Comparison of ENCODE assay signal across 8 cellular contexts in the genomic region with DNA sequence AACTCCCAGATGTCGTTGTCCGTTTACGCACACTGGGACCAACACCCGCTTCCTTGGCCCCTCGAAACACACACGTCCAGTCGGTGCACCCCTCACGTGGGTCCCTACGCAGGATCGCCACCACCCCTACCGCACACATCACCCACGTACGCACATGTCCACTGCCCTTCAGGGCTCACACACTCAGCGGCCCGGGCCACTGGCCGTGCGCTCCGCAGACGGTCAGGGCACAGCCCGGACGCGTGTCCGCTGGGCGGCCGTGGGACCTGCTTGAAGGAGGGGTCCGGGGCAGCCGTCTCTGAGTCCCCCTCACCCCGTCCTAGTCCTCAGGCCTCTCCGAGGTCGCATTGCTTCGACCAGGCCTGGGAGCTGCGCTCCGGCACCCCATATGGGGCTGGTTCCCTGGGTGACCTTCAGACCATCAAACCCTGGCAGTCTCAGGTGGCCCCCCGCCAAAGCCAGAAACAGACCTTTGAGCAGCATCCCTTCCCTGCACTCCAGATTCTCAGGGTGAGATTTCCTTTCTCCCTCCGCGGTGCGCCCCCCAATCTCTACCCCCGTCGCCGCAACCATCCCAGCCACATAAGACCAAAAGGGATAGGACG. TPM values are rescaled to one million over a fixed set of nuclear protein-coding genes. Genes with fewer than 3 reads are reported as not detected.
DNase-seq lines count a peak whose midpoint lies in the region; FAIRE-seq and TF ChIP-seq lines count a peak whose summit lies in the region.

No MANE protein-coding gene starts in this region.

- no peak for TF ChIP-seq POLR2A in H1 (IDR thresholded peaks at IDR 0.05; ENCODE audit: control extremely low read depth in 1 of 2, low read depth in 2 of 2, low read length in 2 of 2)

- no peak overlapping the region for H3K23ac ChIP-seq in H1 (ENCODE audit: insufficient read length)

- peak overlapping the region; percentile 3 for H3K4ac ChIP-seq in H1 (replicated peaks; ENCODE audit: insufficient read length, low read depth, low read length)

- H3K36me3 Mint-ChIP-seq in nephron progenitor cell (ENCODE audit: low read depth): peaks cover 5% of the 10 kb centered on the region

- H3K4me3 ChIP-seq in AG04450 (ENCODE audit: low read depth, low read length) (peak overlapping the region; percentile 82), PC-9 (no peak overlapping the region), H1 (ENCODE audit: extremely low read depth in 1 of 4, insufficient read depth in 2 of 4, low read depth in 3 of 4, low read length in 4 of 4) (peak overlapping the region in 1 of 4 experiments; percentile 59; a peak in 1 of 8 replicates)

- H2BK15ac ChIP-seq in H1 (ENCODE audit: low read length): peak overlapping the region; percentile 84; the same call in 1 of the 2 replicates

- H4K91ac ChIP-seq in H1 (replicated peaks; ENCODE audit: insufficient read length, low read length): peak overlapping the region; percentile 17

- H3K9me3 ChIP-seq in AG04450 (ENCODE audit: control insufficient read depth, insufficient read depth, low read length) (peaks cover 5% of the 10 kb centered on the region; the same call in 1 of the 2 replicates), PC-9 (ENCODE audit: insufficient read depth, low read depth) (no peaks in the 10 kb centered on the region), H1 (ENCODE audit: insufficient read depth in 2 of 2, low read depth in 1 of 2, low read length in 1 of 2) (no peaks in the 10 kb centered on the region)

- H3K4me3 Mint-ChIP-seq in nephron progenitor cell: peak overlapping the region; percentile 79

- H3K9me2 ChIP-seq in PC-9 (ENCODE audit: insufficient read depth): no peaks in the 10 kb centered on the region

- H3K9me3 Mint-ChIP-seq in nephron progenitor cell: no peaks in the 10 kb centered on the region

- peaks cover 23% of the 10 kb centered on the region for H3K4me1 Mint-ChIP-seq in nephron progenitor cell

- no peaks in the 10 kb centered on the region for H3K4me1 ChIP-seq in PC-9 (replicated peaks; ENCODE audit: insufficient read depth)
- peaks cover 3 to 16% (median 15%) of the 10 kb centered on the region in 4 experiments for H3K4me1 ChIP-seq in H1 (replicated peaks in 1 of 4; ENCODE audit: control insufficient read depth in 3 of 4, insufficient read depth in 4 of 4, low read length in 3 of 4)

- no peaks in the 10 kb centered on the region for H3F3A ChIP-seq in PC-9 (ENCODE audit: insufficient read depth, low read depth)

- no peak overlapping the region for H3K9ac ChIP-seq in H1 (replicated peaks in 1 of 4; ENCODE audit: extremely low read depth in 1 of 4, low read depth in 3 of 4, low read length in 3 of 4)

- H3K79me2 ChIP-seq in PC-9 (ENCODE audit: low read depth) (peaks cover 19% of the 10 kb centered on the region), H1 (ENCODE audit: control insufficient read depth in 1 of 2, insufficient read depth in 2 of 2, low read length in 2 of 2) (peaks cover 7 to 33% of the 10 kb centered on the region in 2 experiments)

- peak overlapping the region; percentile 68; the same call in 1 of the 2 replicates for H3K18ac ChIP-seq in H1 (ENCODE audit: extremely low read depth, low read length)

- H2BK12ac ChIP-seq in H1 (ENCODE audit: low read depth, low read length): peak overlapping the region; percentile 98

- in situ Hi-C loops in GM13977 (cut with MboI; ENCODE audit: low pct_unique_long_range_greater_than_20kb, low sequenced_read_pairs, unreplicated experiment): loop anchor here (10.0 kb wide), 1 partner anchor 281 kb away; no protein-coding TSS in a partner anchor

- H4K5ac ChIP-seq in H1 (ENCODE audit: insufficient read length, low read depth, low read length): no peak overlapping the region

- no peak overlapping the region for H3K27ac Mint-ChIP-seq in nephron progenitor cell

- WGBS in H1 (ENCODE audit: extremely low coverage in 1 of 2, insufficient coverage in 1 of 2, insufficient read length in 1 of 2, insufficient replicate concordance in 2 of 2, low coverage in 1 of 2, low lambda C conversion rate in 2 of 2, missing lambda C conversion rate in 1 of 2), 2 experiments: 90% methylated on average over 37 of the region's 41 CpGs; no CpG with 5 or more reads in 1 of the 2 experiments

- CTCF ChIA-PET in AG04450 (lab: Charles Lee) (interaction anchor here (1.3 to 5.0 kb wide), 12 partner anchors 15 to 343 kb away, joined by 3 to 193 read pairs (median 8); partner anchors contain the start of gene VPS35L), PC-9 (lab: Charles Lee) (interaction anchor here (2.0 kb wide), 1 partner anchor 302 kb away, joined by 13 read pairs; no protein-coding TSS in a partner anchor), H1 (lab: Charles Lee; ENCODE audit: partially characterized antibody) (interaction anchor here (0.7 to 4.9 kb wide), 10 partner anchors 9 to 457 kb away, joined by 3 to 57 read pairs (median 4); no protein-coding TSS in a partner anchor), HEK293T (lab: Yijun Ruan, JAX) (interaction anchor here (1.3 to 1.4 kb wide), 3 partner anchors 13 to 285 kb away, joined by 3 to 16 read pairs (median 4); no protein-coding TSS in a partner anchor)

- peak overlapping the region; percentile 91 for H2AK5ac ChIP-seq in H1 (ENCODE audit: low read depth, low read length)

- TF ChIP-seq EP300 in H1 (IDR thresholded peaks at IDR 0.05; ENCODE audit: borderline replicate concordance in 1 of 2, low read depth in 2 of 2, low read length in 2 of 2): no peak

- H3K36me3 ChIP-seq in PC-9 (ENCODE audit: low read depth): no peaks in the 10 kb centered on the region
- H3K36me3 ChIP-seq in H1 (ENCODE audit: control insufficient read depth in 2 of 4, insufficient read depth in 4 of 4, low read length in 3 of 4): peaks cover 0 to 10% (median 2%) of the 10 kb centered on the region in 4 experiments; a peak in 2 of 8 replicates

- H3K23me2 ChIP-seq in H1 (ENCODE audit: low read depth, low read length): peaks cover 13% of the 10 kb centered on the region; the same call in 1 of the 2 replicates

- no peak overlapping the region for H4K8ac ChIP-seq in H1 (ENCODE audit: extremely low read depth, insufficient read depth, low read length)

- intact Hi-C loops in PC-9 (cut with micrococcal nuclease; ENCODE audit: unreplicated experiment): loop anchor here (1.0 to 5.0 kb wide), 6 partner anchors 183 to 718 kb away; partner anchors contain the start of gene SYT17

- DNase-seq in AG04450 (ENCODE audit: low read depth, low spot score) (no peak), PC-9 (no peak), H1 (ENCODE audit: low read depth in 1 of 2, low spot score in 2 of 2) (peak in 1 of 2 experiments; percentile 68), nephron progenitor cell (peak; percentile 16), DMS114 treated with DMSO at 0.1 percent for 48 hours (lab: John Stamatoyannopoulos, UW; ENCODE audit: unreplicated experiment) (no peak), OCI-M2 (lab: John Stamatoyannopoulos, UW; ENCODE audit: unreplicated experiment) (no peak), GM13977 (ENCODE audit: low spot score) (no peak), HEK293T (ENCODE audit: extremely low spot score) (no peak)

- peaks cover 6% of the 10 kb centered on the region; the same call in 1 of the 2 replicates for H3K79me1 ChIP-seq in H1 (ENCODE audit: low read depth, low read length)

- peak overlapping the region; percentile 54; the same call in 1 of the 2 replicates for H2BK5ac ChIP-seq in H1 (ENCODE audit: low read depth, low read length)

- H3K56ac ChIP-seq in H1 (replicated peaks; ENCODE audit: insufficient read length, low read depth, low read length): no peak overlapping the region

- TF ChIP-seq CTCF in AG04450 (IDR thresholded peaks at IDR 0.05; ENCODE audit: low read depth, low read length) (no peak), PC-9 (conservative IDR thresholded peaks at IDR 0.05) (no peak), H1 (IDR thresholded peaks at IDR 0.05; ENCODE audit: control extremely low read depth in 1 of 3, insufficient read depth in 1 of 3, low read depth in 1 of 3, low read length in 3 of 3) (no peak), nephron progenitor cell (IDR thresholded peaks at IDR 0.05) (no peak), GM13977 (IDR thresholded peaks at IDR 0.05; ENCODE audit: extremely low read depth, insufficient read depth, missing control alignments) (no peak)

- no peak; a peak in 1 of 4 replicates for TF ChIP-seq RAD21 in H1 (IDR thresholded peaks at IDR 0.05 in 1 of 2, conservative IDR thresholded peaks at IDR 0.05 in 1 of 2; ENCODE audit: low read depth in 2 of 2, low read length in 2 of 2)

- H2AFZ ChIP-seq in PC-9 (no peak overlapping the region), H1 (ENCODE audit: low read length) (no peak overlapping the region; the same call in 1 of the 2 replicates)

- POLR2A ChIA-PET in AG04450 (lab: Yijun Ruan, JAX): no interaction called here
- POLR2A ChIA-PET in PC-9 (lab: Charles Lee; ENCODE audit: unreplicated experiment): no interaction called here
- POLR2A ChIA-PET in H1 (lab: Charles Lee; ENCODE audit: partially characterized antibody): interaction anchor here (1.4 to 2.2 kb wide), 4 partner anchors 28 to 329 kb away, joined by 3 to 8 read pairs (median 6); partner anchors contain the start of genes IQCK and KNOP1
- POLR2A ChIA-PET in HEK293T (lab: Yijun Ruan, JAX): interaction anchor here (1.2 kb wide), 1 partner anchor 162 kb away, joined by 3 read pairs; no protein-coding TSS in a partner anchor

- H3K27ac ChIP-seq in AG04450 (ENCODE audit: low read depth, low read length) (no peak overlapping the region), PC-9 (no peak overlapping the region), H1 (ENCODE audit: low read depth, low read length) (no peak overlapping the region)

- H3K27me3 ChIP-seq in AG04450 (ENCODE audit: control insufficient read depth, insufficient read depth, low read length) (peaks cover 3% of the 10 kb centered on the region), PC-9 (ENCODE audit: insufficient read depth, low read depth) (no peaks in the 10 kb centered on the region), H1 (replicated peaks in 1 of 4; ENCODE audit: control insufficient read depth in 3 of 4, extremely low read depth in 1 of 4, insufficient read depth in 3 of 4, low read length in 3 of 4) (peaks cover 0 to 11% (median 7%) of the 10 kb centered on the region in 4 experiments; a peak in 5 of 7 replicates)

- no peak overlapping the region for H2BK120ac ChIP-seq in H1 (replicated peaks; ENCODE audit: low read depth, low read length)

- H3K4me2 ChIP-seq in PC-9 (peak overlapping the region; percentile 89; the same call in 1 of the 2 replicates), H1 (ENCODE audit: insufficient read depth in 1 of 2, low read depth in 2 of 2, low read length in 2 of 2) (peak overlapping the region in 1 of 2 experiments; percentile 97; a peak in 2 of 4 replicates)

- BruUV-seq in PC-9 (replicated peaks; lab: Mats Ljungman, UMichigan): no TSS peak

- H4K20me1 ChIP-seq in PC-9 (ENCODE audit: insufficient read depth): no peaks in the 10 kb centered on the region
- peaks cover 2% of the 10 kb centered on the region in 2 experiments for H4K20me1 ChIP-seq in H1 (replicated peaks in 1 of 2; ENCODE audit: control insufficient read depth in 1 of 2, insufficient read depth in 2 of 2, low read length in 2 of 2)

- H3K27me3 Mint-ChIP-seq in nephron progenitor cell (ENCODE audit: low read depth, poor library complexity): peaks cover 6% of the 10 kb centered on the region

- no peak overlapping the region for H3K14ac ChIP-seq in H1 (ENCODE audit: insufficient read length)

- peak overlapping the region; percentile 73 for H2BK20ac ChIP-seq in H1 (ENCODE audit: low read length)

- no peak for FAIRE-seq in H1 (lab: Jason Lieb, UNC)

RNA-seq across cellular contexts. Expression of gene GPRC5B, which starts 0.9 kb away (rescaled TPM):
- 27.5 and 30.6 TPM in 2 replicates for polyA plus RNA-seq in AG04450 (2011; rRNA removed)
- 15.5 and 16.9 TPM in 2 replicates for polyA minus RNA-seq in AG04450 (2011; rRNA and poly(A)+ RNA removed)
- total RNA-seq in PC-9 (2021): 62.0 and 70.2 TPM in 2 replicates
- total RNA-seq in H1 (2021; fragmentation: NEBNext Ultra II Directional; extraction: Animal tissue kit (Norgen Biotek cat#: 25700)): 106 and 109 TPM in 2 replicates
- polyA plus RNA-seq in H1 (2011; rRNA removed): 160 and 196 TPM in 2 replicates
- 130 TPM for polyA plus RNA-seq in H1 (2011; cell fraction: cytosol; rRNA removed)
- 137 TPM for polyA plus RNA-seq in H1 (2011; cell fraction: nucleus; rRNA removed)
- polyA plus RNA-seq in H1 (2012, experiment 1 of 2): 86.5 to 102 TPM (median 91.9 TPM) in 4 replicates
- 82.1 TPM for polyA plus RNA-seq in H1 (2012, experiment 2 of 2)
- 171 TPM for polyA plus RNA-seq in H1 (2013, experiment 1 of 2)
- 188 TPM for polyA plus RNA-seq in H1 (2013, experiment 2 of 2)
- polyA minus RNA-seq in H1 (2011; rRNA and poly(A)+ RNA removed): 99.0 and 101 TPM in 2 replicates
- polyA minus RNA-seq in H1 (2011; cell fraction: cytosol; rRNA and poly(A)+ RNA removed): 96.7 TPM
- polyA minus RNA-seq in H1 (2011; cell fraction: nucleus; rRNA and poly(A)+ RNA removed): 80.6 TPM

Comparison
In these comparisons a context has a peak if more than half of its experiments do, and no peak if none do; other contexts are left out.
1. POLR2A ChIA-PET loops: an anchor here in H1 (1.4 to 2.2 kb wide) and HEK293T (1.2 kb wide); none called in AG04450 and PC-9.